ENCODE assay signal across 19 cellular contexts in genomic region chr6:150272976-150273315, GRCh38.
"Had no signal": no experiment of that assay in that cellular context is flagged by ENCODE, and none has a peak within 500 bp of the region (broad histone marks: within the 10 kb centered on the region; RNA-seq: fewer than 3 reads in every experiment).

No MANE protein-coding gene starts in this region.

- H3K4me1 Mint-ChIP-seq: activated B cell treated with CpG ODN at 0.5 μM for 24 hours; activated CD4-positive, alpha-beta T cell treated with anti-CD3 and anti-CD28 coated beads for 36 hours; activated naive CD8-positive, alpha-beta T cell treated with anti-CD3 and anti-CD28 coated beads, Interleukin-2, amount 10 ng/mL, durations not matched to agents 7 days and 5 days; memory B cell had no signal

- ATAC-seq: activated CD4-positive, alpha-beta T cell treated with anti-CD3 and anti-CD28 coated beads for 36 hours; left ventricle myocardium superior; stimulated activated naive CD8-positive, alpha-beta T cell treated with anti-CD3 and anti-CD28 coated beads, Interleukin-15, Interleukin-2, amounts not matched to agents 100 U/mL and 50 U/mL, for 24 hours had no signal

- H3K27ac Mint-ChIP-seq: activated B cell treated with CpG ODN at 0.5 μM for 24 hours; activated CD4-positive, alpha-beta T cell treated with anti-CD3 and anti-CD28 coated beads for 36 hours; activated naive CD4-positive, alpha-beta T cell treated with anti-CD3 and anti-CD28 coated beads for 36 hours; activated naive CD8-positive, alpha-beta T cell treated with anti-CD3 and anti-CD28 coated beads, Interleukin-2, amount 10 ng/mL, durations not matched to agents 7 days and 5 days; memory B cell; natural killer cell treated with Interleukin-12 subunit alpha and Interleukin-12 subunit beta and Interleukin-15 and Interleukin-18, amount 100 ng/mL, for 72 hours; progenitor cell of endocrine pancreas had no signal

- H3K4me1 ChIP-seq: thyroid gland had no signal

- FAIRE-seq: endometrium had no signal

- H3K9me3 ChIP-seq: thyroid gland had no signal

- H3K27ac ChIP-seq: cardiac muscle cell, thyroid gland had no signal

- H3K36me3 Mint-ChIP-seq: activated naive CD8-positive, alpha-beta T cell treated with anti-CD3 and anti-CD28 coated beads, Interleukin-2, amount 10 ng/mL, durations not matched to agents 7 days and 5 days; memory B cell; natural killer cell treated with Interleukin-12 subunit alpha and Interleukin-12 subunit beta and Interleukin-15 and Interleukin-18, amount 100 ng/mL, for 72 hours had no signal

- H3K27me3 Mint-ChIP-seq: activated CD4-positive, alpha-beta T cell treated with anti-CD3 and anti-CD28 coated beads for 36 hours had no signal

- H3K4me3 Mint-ChIP-seq: activated B cell treated with CpG ODN at 0.5 μM for 24 hours; activated CD4-positive, alpha-beta T cell treated with anti-CD3 and anti-CD28 coated beads for 36 hours; activated naive CD4-positive, alpha-beta T cell treated with anti-CD3 and anti-CD28 coated beads for 36 hours; activated naive CD8-positive, alpha-beta T cell treated with anti-CD3 and anti-CD28 coated beads, Interleukin-2, amount 10 ng/mL, durations not matched to agents 7 days and 5 days; memory B cell; natural killer cell treated with Interleukin-12 subunit alpha and Interleukin-12 subunit beta and Interleukin-15 and Interleukin-18, amount 100 ng/mL, for 72 hours had no signal

- H3K9me3 Mint-ChIP-seq: activated naive CD4-positive, alpha-beta T cell treated with anti-CD3 and anti-CD28 coated beads for 36 hours; natural killer cell treated with Interleukin-12 subunit alpha and Interleukin-12 subunit beta and Interleukin-15 and Interleukin-18, amount 100 ng/mL, for 72 hours had no signal

- DNase-seq: activated B cell treated with CpG ODN at 0.5 μM for 24 hours; activated CD4-positive, alpha-beta T cell treated with anti-CD3 and anti-CD28 coated beads for 36 hours; activated CD4-positive, alpha-beta T cell treated with anti-CD3 and anti-CD28 coated beads, Interleukin-2, amount 50 U/mL, for 48 hours; activated naive CD4-positive, alpha-beta T cell treated with anti-CD3 and anti-CD28 coated beads for 36 hours; activated naive CD8-positive, alpha-beta T cell treated with anti-CD3 and anti-CD28 coated beads, Interleukin-2, amount 10 ng/mL, durations not matched to agents 7 days and 5 days; activated T-cell treated with anti-CD3 and anti-CD28 coated beads, Interleukin-2, amount 50 U/mL, for 48 hours; amniotic stem cell; foreskin fibroblast; hippocampal formation; left ventricle myocardium superior; stimulated activated CD4-positive, alpha-beta T cell treated with anti-CD3 and anti-CD28 coated beads, Interleukin-4, amount 100 ng/mL, for 4 hours; stimulated activated naive CD8-positive, alpha-beta T cell treated with anti-CD3 and anti-CD28 coated beads, Interleukin-15, Interleukin-2, amounts not matched to agents 100 U/mL and 50 U/mL, for 24 hours; T-helper 1 cell; thyroid gland had no signal

- H3K27me3 ChIP-seq: cardiac muscle cell, thyroid gland had no signal

- H3K36me3 ChIP-seq: cardiac muscle cell, thyroid gland had no signal

- H3K4me3 ChIP-seq: cardiac muscle cell, thyroid gland had no signal
